ENCODE assay signal across 1 cellular context in genomic region chr12:31245822-31246469, GRCh38.
TF ChIP-seq lines count a peak whose summit lies in the region.

No MANE protein-coding gene starts in this region.

TF ChIP-seq in GM23338, 12 proteins besides CTCF, POLR2A, EP300 and RAD21 (continued from another document):
- TF ChIP-seq ZNF462 (CRISPR knock-in tag; IDR thresholded peaks at IDR 0.05) (no peak), STAT1 (IDR thresholded peaks at IDR 0.05; ENCODE audit: unreplicated experiment) (no peak), POLR2AphosphoS5 (IDR thresholded peaks at IDR 0.05; ENCODE audit: low read depth) (no peak), REST (IDR thresholded peaks at IDR 0.05; ENCODE audit: unreplicated experiment) (no peak), EZH2phosphoT487 (IDR thresholded peaks at IDR 0.05; ENCODE audit: unreplicated experiment) (no peak), ZNF114 (CRISPR knock-in tag; IDR thresholded peaks at IDR 0.05) (no peak), JUNB (IDR thresholded peaks at IDR 0.05; ENCODE audit: unreplicated experiment) (no peak), CREB1 (CRISPR knock-in tag; IDR thresholded peaks at IDR 0.05; ENCODE audit: low read depth) (no peak), EZH2 (IDR thresholded peaks at IDR 0.05; ENCODE audit: low read depth, unreplicated experiment) (no peak), ETS1 (IDR thresholded peaks at IDR 0.05) (no peak), ZNF331 (CRISPR knock-in tag; IDR thresholded peaks at IDR 0.05; ENCODE audit: low read depth) (no peak)
TF ChIP-seq in GM23338: peak in this region for 0.
